In the genomic region with DNA sequence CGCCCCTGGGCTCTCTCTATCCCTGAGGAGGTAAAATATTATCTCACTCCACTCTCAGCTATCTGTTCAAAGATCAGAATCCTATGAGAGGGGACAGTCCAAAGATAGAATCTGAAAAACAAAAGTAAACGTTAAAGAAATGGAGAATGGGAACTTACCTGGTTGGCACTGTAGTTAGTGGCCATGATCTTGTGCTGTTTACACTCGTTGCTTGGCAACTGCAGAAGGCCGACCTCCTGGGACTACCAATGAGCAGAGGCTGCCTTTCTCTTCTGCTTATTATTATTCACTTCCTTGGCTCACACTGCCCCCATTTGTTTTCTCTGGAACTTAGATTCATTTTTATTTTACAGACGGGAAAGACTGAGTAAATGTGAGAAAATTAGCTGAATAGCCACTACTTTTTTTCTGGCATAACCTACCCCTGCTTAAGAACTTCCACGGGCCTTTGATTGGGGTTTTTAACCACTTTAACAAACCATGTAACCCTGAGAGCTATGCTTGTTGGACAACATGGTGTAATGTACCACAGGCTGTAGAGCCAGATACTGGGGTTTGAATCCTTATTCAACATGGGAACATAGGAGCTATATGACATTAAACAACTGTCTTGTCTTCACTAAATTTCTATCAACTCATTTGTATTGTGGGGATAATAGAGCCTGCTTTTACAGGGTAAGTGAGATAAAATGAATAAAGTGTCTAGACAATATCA, we compare ENCODE assay signal across 9 cellular contexts. TPM values are rescaled to one million over a fixed set of nuclear protein-coding genes. Genes with fewer than 3 reads are reported as not detected.
DNase-seq lines count a peak whose midpoint lies in the region; ATAC-seq and TF ChIP-seq lines count a peak whose summit lies in the region.
"Had no signal": no experiment of that assay in that cellular context is flagged by ENCODE, and none has a peak within 500 bp of the region (broad histone marks: within the 10 kb centered on the region; RNA-seq: fewer than 3 reads in every experiment).

A gene with protein sequence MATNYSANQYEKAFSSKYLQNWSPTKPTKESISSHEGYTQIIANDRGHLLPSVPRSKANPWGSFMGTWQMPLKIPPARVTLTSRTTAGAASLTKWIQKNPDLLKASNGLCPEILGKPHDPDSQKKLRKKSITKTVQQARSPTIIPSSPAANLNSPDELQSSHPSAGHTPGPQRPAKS (minus strand): TSS at position 193 of the 715 bp plus-strand sequence. CDS start 8 bp downstream, at position 185.

- H3K36me3 Mint-ChIP-seq in CD4-positive, alpha-beta memory T cell = peaks cover 10 to 26% of the 10 kb centered on the region in 2 donors
- H3K36me3 Mint-ChIP-seq in activated CD4-positive, alpha-beta T cell treated with anti-CD3 and anti-CD28 coated beads, Interleukin-2, amount 10 ng/mL, durations not matched to agents 7 days and 5 days (ENCODE audit: low read depth) = peaks cover 29% of the 10 kb centered on the region

- no peak for TF ChIP-seq POLR2A in erythroblast (IDR thresholded peaks at IDR 0.05; ENCODE audit: low read length)

- CTCF ChIA-PET in CD4-positive, alpha-beta memory T cell (lab: Charles Lee; ENCODE audit: partially characterized antibody) = interaction anchor here (0.8 to 3.6 kb wide), 8 partner anchors 10 to 378 kb away, joined by 3 to 19 read pairs (median 4); a partner anchor contains a TSS
- CTCF ChIA-PET in activated CD4-positive, alpha-beta T cell treated with anti-CD3 and anti-CD28 coated beads, Interleukin-2, amount 10 ng/mL, durations not matched to agents 7 days and 5 days (lab: Charles Lee) = interaction anchor here (1.0 to 3.7 kb wide), 4 partner anchors 10 to 142 kb away, joined by 5 to 20 read pairs (median 8); a partner anchor contains a TSS

- peak; percentile 62 to 84 (median 75) for DNase-seq in CD4-positive, alpha-beta memory T cell
- DNase-seq in NCI-H2171 (lab: John Stamatoyannopoulos, UW) (peak; percentile 42), erythroblast (lab: John Stamatoyannopoulos, UW) (peak; percentile 39 to 60), GOT3 (lab: John Stamatoyannopoulos, UW) (no peak)
- DNase-seq in activated CD4-positive, alpha-beta T cell treated with anti-CD3 and anti-CD28 coated beads, Interleukin-2, amount 10 ng/mL, durations not matched to agents 7 days and 5 days = peak; percentile 57

- no peaks in the 10 kb centered on the region for H3K27me3 ChIP-seq in CD4-positive, alpha-beta memory T cell (ENCODE audit: insufficient read depth, low read length)
- H3K27me3 ChIP-seq in mucosa of stomach (ENCODE audit: control insufficient read depth, insufficient read depth, low read length) = no peaks in the 10 kb centered on the region

- no peaks in the 10 kb centered on the region for H3K9me3 Mint-ChIP-seq in CD4-positive, alpha-beta memory T cell
- H3K9me3 Mint-ChIP-seq in activated CD4-positive, alpha-beta T cell treated with anti-CD3 and anti-CD28 coated beads, Interleukin-2, amount 10 ng/mL, durations not matched to agents 7 days and 5 days = no peaks in the 10 kb centered on the region

- H3K4me3 Mint-ChIP-seq in CD4-positive, alpha-beta memory T cell = no peak within 1 kb of the TSS
- H3K4me3 Mint-ChIP-seq in activated CD4-positive, alpha-beta T cell treated with anti-CD3 and anti-CD28 coated beads, Interleukin-2, amount 10 ng/mL, durations not matched to agents 7 days and 5 days = no peak within 1 kb of the TSS

- POLR2A ChIA-PET in CD4-positive, alpha-beta memory T cell (lab: Charles Lee; ENCODE audit: partially characterized antibody) = interaction anchor here (1.1 kb wide), 2 partner anchors 142 to 166 kb away, joined by 4 read pairs; a partner anchor contains a TSS
- POLR2A ChIA-PET in activated CD4-positive, alpha-beta T cell treated with anti-CD3 and anti-CD28 coated beads, Interleukin-2, amount 10 ng/mL, durations not matched to agents 7 days and 5 days (lab: Charles Lee) = no interaction called here

- intact Hi-C loops in CD4-positive, alpha-beta memory T cell (cut with micrococcal nuclease) = loop anchor here (5.0 kb wide), 1 partner anchor 141 kb away; a partner anchor contains a TSS

- peak within 1 kb of the TSS; percentile 12 for H3K9ac ChIP-seq in mucosa of stomach (ENCODE audit: low read length)

- peaks cover 6% of the 10 kb centered on the region for H3K4me1 ChIP-seq in CD4-positive, alpha-beta memory T cell (ENCODE audit: insufficient read depth, low read length)
- H3K4me1 ChIP-seq in mucosa of stomach (ENCODE audit: control insufficient read depth, insufficient read depth, low read length) = no peaks in the 10 kb centered on the region

- no peaks in the 10 kb centered on the region for H3K9me3 ChIP-seq in CD4-positive, alpha-beta memory T cell (ENCODE audit: control insufficient read depth in 1 of 2, low read length in 2 of 2)
- no peaks in the 10 kb centered on the region for H3K9me3 ChIP-seq in mucosa of stomach (ENCODE audit: control insufficient read depth, low read length)

- peak; percentile 80 for ATAC-seq in GM19023 (IDR thresholded peaks at IDR 0.05; ENCODE audit: unreplicated experiment)
- peak; percentile 96 for ATAC-seq in HG03135 (IDR thresholded peaks at IDR 0.05; ENCODE audit: unreplicated experiment)

- peaks cover 4% of the 10 kb centered on the region for H3K36me3 ChIP-seq in CD4-positive, alpha-beta memory T cell (ENCODE audit: insufficient read depth, low read length)
- H3K36me3 ChIP-seq in mucosa of stomach (ENCODE audit: control insufficient read depth, insufficient read depth, low read length) = no peaks in the 10 kb centered on the region

- H3K4me1 Mint-ChIP-seq in CD4-positive, alpha-beta memory T cell = peaks cover 7 to 9% (median 8%) of the 10 kb centered on the region in 4 donors
- H3K4me1 Mint-ChIP-seq in activated CD4-positive, alpha-beta T cell treated with anti-CD3 and anti-CD28 coated beads, Interleukin-2, amount 10 ng/mL, durations not matched to agents 7 days and 5 days = peaks cover 14% of the 10 kb centered on the region

- peak within 1 kb of the TSS; percentile 63 to 93 (median 85) for H3K27ac Mint-ChIP-seq in CD4-positive, alpha-beta memory T cell
- H3K27ac Mint-ChIP-seq in activated CD4-positive, alpha-beta T cell treated with anti-CD3 and anti-CD28 coated beads, Interleukin-2, amount 10 ng/mL, durations not matched to agents 7 days and 5 days = peak within 1 kb of the TSS; percentile 10

- H3K27me3 Mint-ChIP-seq in CD4-positive, alpha-beta memory T cell = no peaks in the 10 kb centered on the region
- no peaks in the 10 kb centered on the region for H3K27me3 Mint-ChIP-seq in activated CD4-positive, alpha-beta T cell treated with anti-CD3 and anti-CD28 coated beads, Interleukin-2, amount 10 ng/mL, durations not matched to agents 7 days and 5 days

- H3K27ac ChIP-seq in CD4-positive, alpha-beta memory T cell (ENCODE audit: low read depth, low read length) = peak within 1 kb of the TSS; percentile 35

- no peak within 1 kb of the TSS for H3K4me3 ChIP-seq in CD4-positive, alpha-beta memory T cell (ENCODE audit: low read length in 2 of 2)
- no peak within 1 kb of the TSS for H3K4me3 ChIP-seq in mucosa of stomach (ENCODE audit: low read length)

RNA-seq across cellular contexts. Expression of the gene that starts here (rescaled TPM):
- not detected for total RNA-seq in CD4-positive, alpha-beta memory T cell
- not detected for polyA plus RNA-seq in CD4-positive, alpha-beta memory T cell
- not detected for total RNA-seq in activated CD4-positive, alpha-beta T cell treated with anti-CD3 and anti-CD28 coated beads, Interleukin-2, amount 10 ng/mL, durations not matched to agents 7 days and 5 days
- total RNA-seq: T-helper 1 cell treated with Interleukin-12 subunit alpha and Interleukin-12 subunit beta and Interleukin-4 antibody, amounts not matched to agents 30 ng/mL and 1 ng/mL, for 36 hours had no signal

Comparison
In these comparisons a context has a peak if more than half of its experiments do, and no peak if none do; other contexts are left out.
1. Peak in DNase-seq and H3K27ac ChIP-seq in CD4-positive, alpha-beta memory T cell; RNA of the gene not detected or under 1 TPM.
2. Peak in DNase-seq in activated CD4-positive, alpha-beta T cell treated with anti-CD3 and anti-CD28 coated beads, Interleukin-2, amount 10 ng/mL, durations not matched to agents 7 days and 5 days; RNA of the gene not detected or under 1 TPM.